In genomic region chr11:13214276-13214865, GRCh38 we compare ENCODE assay signal across 1 cellular context.
TF ChIP-seq lines count a peak whose summit lies in the region.

No MANE protein-coding gene starts in this region.

TF ChIP-seq in A549, 52 proteins besides CTCF, POLR2A, EP300 and RAD21 (continued from another document):
- TF ChIP-seq PBX3 (IDR thresholded peaks at IDR 0.05) (no peak), E2F6 (IDR thresholded peaks at IDR 0.05; ENCODE audit: borderline replicate concordance, low read depth) (no peak), BCL3 (IDR thresholded peaks at IDR 0.05) (no peak), CBX2 (IDR thresholded peaks at IDR 0.05; ENCODE audit: borderline replicate concordance, low read depth) (no peak), HOXB5 (CRISPR knock-in tag; IDR thresholded peaks at IDR 0.05) (no peak), GATA3 (IDR thresholded peaks at IDR 0.05; ENCODE audit: borderline replicate concordance) (no peak)
